In the genomic region with DNA sequence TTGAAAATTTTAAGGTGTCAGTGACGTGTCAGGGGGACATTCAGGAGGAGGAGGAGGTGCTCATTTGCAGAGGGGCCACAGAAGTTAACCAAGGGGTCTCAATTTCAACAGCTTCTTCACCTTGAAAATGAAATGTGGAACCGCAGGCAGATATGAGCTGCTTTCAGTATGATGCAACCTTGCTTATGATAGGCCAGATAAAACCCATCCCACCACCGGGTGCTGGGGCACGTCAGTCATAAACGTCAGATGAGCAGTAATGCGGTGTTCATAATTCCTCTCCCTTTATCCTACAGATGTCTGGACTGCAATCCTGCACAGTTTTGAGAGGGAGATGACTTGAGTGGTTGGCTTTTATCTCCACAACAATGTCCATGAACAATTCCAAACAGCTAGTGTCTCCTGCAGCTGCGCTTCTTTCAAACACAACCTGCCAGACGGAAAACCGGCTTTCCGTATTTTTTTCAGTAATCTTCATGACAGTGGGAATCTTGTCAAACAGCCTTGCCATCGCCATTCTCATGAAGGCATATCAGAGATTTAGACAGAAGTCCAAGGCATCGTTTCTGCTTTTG, we compare ENCODE assay signal across 12 cellular contexts. TPM values are rescaled to one million over a fixed set of nuclear protein-coding genes. Genes with fewer than 3 reads are reported as not detected.
A peak's percentile ranks its signal among the peaks of the same experiment; 100 is the strongest.
DNase-seq lines count a peak whose midpoint lies in the region; ATAC-seq and TF ChIP-seq lines count a peak whose summit lies in the region.
"Had no signal": no experiment of that assay in that cellular context is flagged by ENCODE, and none has a peak within 500 bp of the region (broad histone marks: within the 10 kb centered on the region; RNA-seq: fewer than 3 reads in every experiment).

No MANE protein-coding gene starts in this region.

- DNase-seq in HEK293T (ENCODE audit: extremely low spot score) (no peak), OCI-M1 (lab: John Stamatoyannopoulos, UW) (peak; percentile 67), foreskin fibroblast (peak in 1 of 2 donors; percentile 68), thoracic aorta (ENCODE audit: low spot score) (no peak), NAMALWA (ENCODE audit: low spot score) (no peak), NCI-H69 (lab: John Stamatoyannopoulos, UW) (no peak)
- DNase-seq: activated T-cell treated with anti-CD3 and anti-CD28 coated beads, Interleukin-2, amount 50 U/mL, for 1 hour; effector CD4-positive, alpha-beta T cell had no signal

- ATAC-seq in thoracic aorta (ENCODE audit: insufficient number of reproducible peaks, low FRiP score, low read depth) (no peak), GM19463 (IDR thresholded peaks at IDR 0.05; ENCODE audit: unreplicated experiment) (no peak), HG03432 (IDR thresholded peaks at IDR 0.05; ENCODE audit: unreplicated experiment) (no peak)
- ATAC-seq: HCT116 had no signal

- no peaks in the 10 kb centered on the region for H3K9me3 ChIP-seq in thoracic aorta
- H3K9me3 ChIP-seq: pancreas had no signal

- H3K4me3 ChIP-seq in foreskin fibroblast (ENCODE audit: low read depth in 1 of 2, low read length in 2 of 2) (peak overlapping the region; percentile 84 to 95), thoracic aorta (peak overlapping the region; percentile 82)

- peaks cover 0 to 6% of the 10 kb centered on the region in 2 donors for H3K4me1 ChIP-seq in thoracic aorta (ENCODE audit: control insufficient read depth in 1 of 2, low read depth in 2 of 2)

- no peaks in the 10 kb centered on the region for H3K27me3 ChIP-seq in thoracic aorta (replicated peaks; ENCODE audit: insufficient read depth)
- H3K27me3 ChIP-seq: pancreas had no signal

- no peaks in the 10 kb centered on the region for H3K36me3 ChIP-seq in thoracic aorta
- H3K36me3 ChIP-seq: pancreas had no signal

- no peak for TF ChIP-seq CTCF in foreskin fibroblast (IDR thresholded peaks at IDR 0.05; ENCODE audit: low read depth, low read length)
- no peak for TF ChIP-seq CTCF in thoracic aorta (IDR thresholded peaks at IDR 0.05)

- POLR2A ChIA-PET in HEK293T (lab: Yijun Ruan, JAX): no interaction called here

- CTCF ChIA-PET in HEK293T (lab: Yijun Ruan, JAX): no interaction called here

- no peak overlapping the region for H3K27ac ChIP-seq in thoracic aorta
- H3K27ac ChIP-seq: pancreas had no signal

TF ChIP-seq in HEK293T, 16 proteins besides CTCF, POLR2A, EP300 and RAD21:
- TF ChIP-seq, protein P1, sequence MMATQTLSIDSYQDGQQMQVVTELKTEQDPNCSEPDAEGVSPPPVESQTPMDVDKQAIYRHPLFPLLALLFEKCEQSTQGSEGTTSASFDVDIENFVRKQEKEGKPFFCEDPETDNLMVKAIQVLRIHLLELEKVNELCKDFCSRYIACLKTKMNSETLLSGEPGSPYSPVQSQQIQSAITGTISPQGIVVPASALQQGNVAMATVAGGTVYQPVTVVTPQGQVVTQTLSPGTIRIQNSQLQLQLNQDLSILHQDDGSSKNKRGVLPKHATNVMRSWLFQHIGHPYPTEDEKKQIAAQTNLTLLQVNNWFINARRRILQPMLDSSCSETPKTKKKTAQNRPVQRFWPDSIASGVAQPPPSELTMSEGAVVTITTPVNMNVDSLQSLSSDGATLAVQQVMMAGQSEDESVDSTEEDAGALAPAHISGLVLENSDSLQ (IDR thresholded peaks at IDR 0.05): 0 out of 2 replicates have a peak, but pooled peaks have one; percentile 5
- TF ChIP-seq BHLHE40 (IDR thresholded peaks at IDR 0.05; ENCODE audit: borderline replicate concordance): no peak

RNA-seq across cellular contexts. Expression of a gene that starts 1.7 kb away (rescaled TPM):
- total RNA-seq in thoracic aorta: 1 to 10 TPM; 3.5 to 8.7 TPM
